Comparison of ENCODE assay signal across 13 cellular contexts in the genomic region with DNA sequence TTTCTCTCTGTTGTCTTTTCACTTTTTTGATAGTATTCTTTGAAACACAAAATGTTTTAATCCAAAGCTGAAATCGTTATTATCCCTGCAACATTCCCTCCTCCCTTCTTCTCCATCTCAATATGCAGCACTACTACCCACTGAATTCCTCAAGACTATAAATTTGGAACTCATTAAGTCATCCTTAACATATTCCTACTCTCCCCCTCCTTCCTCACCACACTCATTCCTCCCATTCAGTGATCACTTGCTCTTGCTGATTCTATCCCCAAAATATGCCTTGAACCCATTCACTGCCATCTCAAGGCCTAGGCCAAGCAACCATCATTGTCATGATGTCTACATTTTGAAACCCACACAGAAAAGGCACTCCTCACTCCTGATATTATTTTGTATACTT. TPM values are rescaled to one million over a fixed set of nuclear protein-coding genes. Genes with fewer than 3 reads are reported as not detected.
DNase-seq lines count a peak whose midpoint lies in the region; ATAC-seq and TF ChIP-seq lines count a peak whose summit lies in the region.
"Had no signal": no experiment of that assay in that cellular context is flagged by ENCODE, and none has a peak within 500 bp of the region (broad histone marks: within the 10 kb centered on the region; RNA-seq: fewer than 3 reads in every experiment).

No MANE protein-coding gene starts in this region.

- H3K9me3 Mint-ChIP-seq in endothelial cell (ENCODE audit: unreplicated experiment): no peaks in the 10 kb centered on the region
- H3K9me3 Mint-ChIP-seq: activated CD8-positive, alpha-beta T cell treated with anti-CD3 and anti-CD28 coated beads for 36 hours had no signal

- H3K4me3 ChIP-seq in fibroblast of the aortic adventitia (ENCODE audit: low read depth, low read length) (no peak overlapping the region), sigmoid colon (no peak overlapping the region)

- peaks cover 0 to 6% (median 0%) of the 10 kb centered on the region in 4 donors for H3K36me3 ChIP-seq in sigmoid colon

- TF ChIP-seq EP300 in sigmoid colon (IDR thresholded peaks at IDR 0.05): no peak

- H3K27ac ChIP-seq in sigmoid colon: peak overlapping the region in 3 of 4 donors; percentile 82 to 91 (median 91)

- TF ChIP-seq CTCF in fibroblast of the aortic adventitia (IDR thresholded peaks at IDR 0.05; ENCODE audit: insufficient read depth, low read length) (no peak), sigmoid colon (IDR thresholded peaks at IDR 0.05) (no peak), endothelial cell (IDR thresholded peaks at IDR 0.05; ENCODE audit: unreplicated experiment) (no peak)

- no peaks in the 10 kb centered on the region for H3K27me3 ChIP-seq in sigmoid colon
- H3K27me3 ChIP-seq: adrenal gland had no signal

- no peak for TF ChIP-seq POLR2A in sigmoid colon (IDR thresholded peaks at IDR 0.05)

- ATAC-seq in GM19467 (IDR thresholded peaks at IDR 0.05; ENCODE audit: unreplicated experiment): no peak
- ATAC-seq: activated CD8-positive, alpha-beta T cell treated with anti-CD3 and anti-CD28 coated beads for 36 hours had no signal

- peaks cover 6% of the 10 kb centered on the region for H3K4me1 Mint-ChIP-seq in endothelial cell (ENCODE audit: unreplicated experiment)

- no peak overlapping the region for H3K4me3 Mint-ChIP-seq in endothelial cell (ENCODE audit: unreplicated experiment)

- H3K36me3 Mint-ChIP-seq in endothelial cell (ENCODE audit: low read depth, unreplicated experiment): no peaks in the 10 kb centered on the region

- no peaks in the 10 kb centered on the region for H3K9me3 ChIP-seq in sigmoid colon
- H3K9me3 ChIP-seq: adrenal gland had no signal

- in situ Hi-C loops in G401 (cut with HindIII; ENCODE audit: low sequenced_read_pairs): no loop called here

- H3K27ac Mint-ChIP-seq in endothelial cell (ENCODE audit: unreplicated experiment): no peak overlapping the region

- WGBS in sigmoid colon, 2 donors: 61 to 63% methylated on average over 1 of the region's 1 CpG

- H3K27me3 Mint-ChIP-seq in endothelial cell (ENCODE audit: unreplicated experiment): no peaks in the 10 kb centered on the region
- H3K27me3 Mint-ChIP-seq: activated CD8-positive, alpha-beta T cell treated with anti-CD3 and anti-CD28 coated beads for 36 hours had no signal

- intact Hi-C loops in sigmoid colon (cut with DNase I): loop anchor here (10.0 kb wide), 1 partner anchor 636 kb away; the partner anchor contains the start of gene NUDT16

- DNase-seq in G401 (ENCODE audit: low spot score) (peak; percentile 26), RKO (ENCODE audit: low spot score) (peak; percentile 58), fibroblast of the aortic adventitia (ENCODE audit: low read depth) (peak; percentile 28), sigmoid colon (no peak), nucleus accumbens (lab: John Stamatoyannopoulos, UW) (no peak), SKM-1 treated with dmso at 0.1 percent for 144 hours (lab: John Stamatoyannopoulos, UW; ENCODE audit: unreplicated experiment) (no peak), endothelial cell (ENCODE audit: low spot score) (no peak)
- DNase-seq: activated CD8-positive, alpha-beta T cell treated with anti-CD3 and anti-CD28 coated beads for 36 hours; adrenal gland; CD4-positive, CD25-positive, alpha-beta regulatory T cell; NCI-H1694 treated with DMSO at 0.1 percent for 48 hours; NCI-H510A had no signal

- peaks cover 0 to 30% (median 23%) of the 10 kb centered on the region in 4 donors for H3K4me1 ChIP-seq in sigmoid colon

RNA-seq across cellular contexts. Expression of gene PIK3R4, which starts 2.4 kb away (rescaled TPM):
- total RNA-seq in G401 (2014; rRNA removed; shearing (Covaris generic)): 14.8 and 30.3 TPM in 2 replicates
- total RNA-seq in fibroblast of the aortic adventitia (ENCODE audit: low replicate concordance) (29.9 and 37.1 TPM in 2 replicates), sigmoid colon (10 to 100 TPM; 25.8 to 39.2 (median 31.6) TPM), endothelial cell (ENCODE audit: unreplicated experiment) (24.0 TPM)
- polyA plus RNA-seq in sigmoid colon: 10 to 100 TPM in 2 of 3 donors, 1 to 10 TPM in 1; 9.6 to 20.0 (median 10.4) TPM

Comparison
In these comparisons a context has a peak if more than half of its experiments do, and no peak if none do; other contexts are left out.
1. DNase-seq: peak in G401 (single experiment), RKO (single experiment) and fibroblast of the aortic adventitia (single experiment); none in sigmoid colon (single experiment), nucleus accumbens (0 of 56), SKM-1 treated with dmso at 0.1 percent for 144 hours (single experiment) and endothelial cell (single experiment).